In the genomic region with DNA sequence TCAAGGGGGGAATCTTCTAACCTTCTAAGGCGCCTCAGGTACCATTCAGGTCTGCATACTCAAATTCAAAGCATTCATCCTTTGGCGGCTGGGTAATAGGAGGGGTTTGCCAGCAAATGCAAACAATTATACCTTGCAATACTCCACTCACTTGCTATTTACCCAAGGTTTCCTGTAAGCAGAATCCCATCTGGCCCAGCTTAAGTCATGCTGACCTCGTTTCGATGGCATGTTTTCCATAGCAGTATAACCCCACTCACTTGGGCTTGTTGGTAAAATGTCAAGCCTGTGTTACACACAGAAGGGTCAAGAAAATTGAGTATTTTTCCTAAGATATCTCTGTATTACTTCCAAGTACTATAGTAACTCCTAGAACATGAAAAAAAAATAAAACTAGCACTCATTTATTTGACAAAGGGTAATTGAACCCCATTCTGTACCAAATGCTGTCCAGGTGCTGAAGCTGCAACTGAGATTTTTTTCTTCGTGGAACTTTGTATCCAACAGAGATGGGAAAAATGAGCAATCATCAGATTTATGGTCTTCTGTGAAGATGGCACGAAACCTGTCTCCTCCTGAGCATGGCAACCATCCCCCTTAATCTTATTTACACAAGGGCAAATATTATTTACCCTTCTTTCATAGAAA, we compare ENCODE assay signal across 19 cellular contexts.
DNase-seq lines count a peak whose midpoint lies in the region; ATAC-seq and TF ChIP-seq lines count a peak whose summit lies in the region.
"Had no signal": no experiment of that assay in that cellular context is flagged by ENCODE, and none has a peak within 500 bp of the region (broad histone marks: within the 10 kb centered on the region; RNA-seq: fewer than 3 reads in every experiment).

No MANE protein-coding gene starts in this region.

- H3K27me3 Mint-ChIP-seq in activated CD4-positive, alpha-beta T cell treated with anti-CD3 and anti-CD28 coated beads for 36 hours = no peaks in the 10 kb centered on the region
- no peaks in the 10 kb centered on the region for H3K27me3 Mint-ChIP-seq in activated naive CD8-positive, alpha-beta T cell treated with anti-CD3 and anti-CD28 coated beads for 36 hours
- H3K27me3 Mint-ChIP-seq: CD4-positive, CD25-positive, alpha-beta regulatory T cell; stimulated activated naive B cell treated with anti-CD40 and anti-IgM and Interleukin-4, amounts not matched to agents 10 μg/mL and 1 μg/mL and 100 μg/mL, for 72 hours had no signal

- H3K9me3 Mint-ChIP-seq in activated CD4-positive, alpha-beta T cell treated with anti-CD3 and anti-CD28 coated beads for 36 hours (ENCODE audit: low read depth) = no peaks in the 10 kb centered on the region
- H3K9me3 Mint-ChIP-seq in activated naive CD8-positive, alpha-beta T cell treated with anti-CD3 and anti-CD28 coated beads for 36 hours = no peaks in the 10 kb centered on the region
- H3K9me3 Mint-ChIP-seq: CD4-positive, CD25-positive, alpha-beta regulatory T cell; endodermal cell; nephron progenitor cell; stimulated activated naive B cell treated with anti-CD40 and anti-IgM and Interleukin-4, amounts not matched to agents 10 μg/mL and 1 μg/mL and 100 μg/mL, for 72 hours had no signal

- H3K4me3 ChIP-seq in AG04449 (ENCODE audit: low read depth, low read length) = no peak overlapping the region
- H3K4me3 ChIP-seq: heart left ventricle, right lobe of liver, vagina had no signal

- no peak for ATAC-seq in HG02763 (IDR thresholded peaks at IDR 0.05; ENCODE audit: unreplicated experiment)
- no peak for ATAC-seq in activated CD4-positive, alpha-beta T cell treated with anti-CD3 and anti-CD28 coated beads for 36 hours
- ATAC-seq: heart left ventricle; left ventricle myocardium superior; right lobe of liver; stimulated activated naive B cell treated with anti-CD40 and anti-IgM and Interleukin-4, amounts not matched to agents 10 μg/mL and 1 μg/mL and 100 μg/mL, for 72 hours had no signal

- CTCF ChIA-PET in AG04449 (lab: Yijun Ruan, JAX) = interaction anchor here (1.1 to 2.8 kb wide), 7 partner anchors 14 to 306 kb away, joined by 3 to 22 read pairs (median 4); no protein-coding TSS in a partner anchor
- CTCF ChIA-PET in activated CD4-positive, alpha-beta T cell treated with anti-CD3 and anti-CD28 coated beads for 36 hours (lab: Charles Lee) = interaction anchor here (0.6 to 0.7 kb wide), 3 partner anchors 207 to 592 kb away, joined by 3 to 4 read pairs (median 3); no protein-coding TSS in a partner anchor

- DNase-seq in AG04449 (ENCODE audit: low read depth, low spot score) = peak; percentile 40
- peak; percentile 16 for DNase-seq in ELR (ENCODE audit: low read depth)
- peak; percentile 10 for DNase-seq in RPMI7951 (ENCODE audit: low read depth)
- peak; percentile 13 for DNase-seq in glomerular visceral epithelial cell (ENCODE audit: extremely low spot score)
- DNase-seq in RPMI8226 = no peak
- DNase-seq in activated CD4-positive, alpha-beta T cell treated with anti-CD3 and anti-CD28 coated beads for 36 hours = no peak
- no peak for DNase-seq in activated naive CD8-positive, alpha-beta T cell treated with anti-CD3 and anti-CD28 coated beads for 36 hours
- DNase-seq: activated CD8-positive, alpha-beta memory T cell treated with anti-CD3 and anti-CD28 coated beads for 24 hours; activated gamma-delta T cell; CD4-positive, CD25-positive, alpha-beta regulatory T cell; endodermal cell; heart left ventricle; left ventricle myocardium superior; nephron progenitor cell; right lobe of liver; Right ventricle myocardium superior; stimulated activated naive B cell treated with anti-CD40 and anti-IgM and Interleukin-4, amounts not matched to agents 10 μg/mL and 1 μg/mL and 100 μg/mL, for 72 hours had no signal

- POLR2A ChIA-PET in AG04449 (lab: Yijun Ruan, JAX) = interaction anchor here (0.7 kb wide), 1 partner anchor 183 kb away, joined by 3 read pairs; a partner anchor contains a TSS
- POLR2A ChIA-PET in activated CD4-positive, alpha-beta T cell treated with anti-CD3 and anti-CD28 coated beads for 36 hours (lab: Charles Lee) = no interaction called here

- H3K27ac Mint-ChIP-seq in activated CD4-positive, alpha-beta T cell treated with anti-CD3 and anti-CD28 coated beads for 36 hours = no peak overlapping the region
- no peak overlapping the region for H3K27ac Mint-ChIP-seq in activated naive CD8-positive, alpha-beta T cell treated with anti-CD3 and anti-CD28 coated beads for 36 hours
- H3K27ac Mint-ChIP-seq: CD4-positive, CD25-positive, alpha-beta regulatory T cell; endodermal cell; nephron progenitor cell; stimulated activated naive B cell treated with anti-CD40 and anti-IgM and Interleukin-4, amounts not matched to agents 10 μg/mL and 1 μg/mL and 100 μg/mL, for 72 hours had no signal

- no peaks in the 10 kb centered on the region for H3K36me3 Mint-ChIP-seq in activated CD4-positive, alpha-beta T cell treated with anti-CD3 and anti-CD28 coated beads for 36 hours (ENCODE audit: low read depth)
- H3K36me3 Mint-ChIP-seq in activated naive CD8-positive, alpha-beta T cell treated with anti-CD3 and anti-CD28 coated beads for 36 hours = no peaks in the 10 kb centered on the region
- H3K36me3 Mint-ChIP-seq: CD4-positive, CD25-positive, alpha-beta regulatory T cell; stimulated activated naive B cell treated with anti-CD40 and anti-IgM and Interleukin-4, amounts not matched to agents 10 μg/mL and 1 μg/mL and 100 μg/mL, for 72 hours had no signal

- no peaks in the 10 kb centered on the region for H3K4me1 Mint-ChIP-seq in activated CD4-positive, alpha-beta T cell treated with anti-CD3 and anti-CD28 coated beads for 36 hours
- H3K4me1 Mint-ChIP-seq in activated naive CD8-positive, alpha-beta T cell treated with anti-CD3 and anti-CD28 coated beads for 36 hours = no peaks in the 10 kb centered on the region
- H3K4me1 Mint-ChIP-seq: CD4-positive, CD25-positive, alpha-beta regulatory T cell; stimulated activated naive B cell treated with anti-CD40 and anti-IgM and Interleukin-4, amounts not matched to agents 10 μg/mL and 1 μg/mL and 100 μg/mL, for 72 hours had no signal

- H3K4me3 Mint-ChIP-seq in activated CD4-positive, alpha-beta T cell treated with anti-CD3 and anti-CD28 coated beads for 36 hours = no peak overlapping the region
- no peak overlapping the region for H3K4me3 Mint-ChIP-seq in activated naive CD8-positive, alpha-beta T cell treated with anti-CD3 and anti-CD28 coated beads for 36 hours
- H3K4me3 Mint-ChIP-seq: CD4-positive, CD25-positive, alpha-beta regulatory T cell; endodermal cell; nephron progenitor cell; stimulated activated naive B cell treated with anti-CD40 and anti-IgM and Interleukin-4, amounts not matched to agents 10 μg/mL and 1 μg/mL and 100 μg/mL, for 72 hours had no signal

- intact Hi-C loops in activated CD4-positive, alpha-beta T cell treated with anti-CD3 and anti-CD28 coated beads for 36 hours (cut with DNase I, micrococcal nuclease) = no loop called here

- TF ChIP-seq CTCF in AG04449 (IDR thresholded peaks at IDR 0.05; ENCODE audit: insufficient read depth, low read length, missing control alignments) = no peak

Comparison
In these comparisons a context has a peak if more than half of its experiments do, and no peak if none do; other contexts are left out.
1. DNase-seq: peak in AG04449 (single experiment), ELR (single experiment), RPMI7951 (single experiment) and glomerular visceral epithelial cell (single experiment); none in RPMI8226 (single experiment), activated CD4-positive, alpha-beta T cell treated with anti-CD3 and anti-CD28 coated beads for 36 hours (single experiment) and activated naive CD8-positive, alpha-beta T cell treated with anti-CD3 and anti-CD28 coated beads for 36 hours (single experiment).